8 cellular contexts compared by ENCODE assay signal in genomic region chr15:90201944-90202375, GRCh38. TPM values are rescaled to one million over a fixed set of nuclear protein-coding genes. Genes with fewer than 3 reads are reported as not detected.
DNase-seq lines count a peak whose midpoint lies in the region; ATAC-seq and TF ChIP-seq lines count a peak whose summit lies in the region.

No MANE protein-coding gene starts in this region.

- no peak for TF ChIP-seq CTCF in SU-DHL-6 (IDR thresholded peaks at IDR 0.05; ENCODE audit: insufficient read depth, low read length, poor library complexity, severe bottlenecking)
- no peak for TF ChIP-seq CTCF in foreskin keratinocyte (conservative IDR thresholded peaks at IDR 0.05)
- TF ChIP-seq CTCF in gastrocnemius medialis (IDR thresholded peaks at IDR 0.05 in 4 of 5, conservative IDR thresholded peaks at IDR 0.05 in 1 of 5) = no peak

- peak overlapping the region; percentile 68 for H3K9ac ChIP-seq in SU-DHL-6 (ENCODE audit: low read length)

- TF ChIP-seq POLR2A in gastrocnemius medialis (IDR thresholded peaks at IDR 0.05) = no peak

- H4K20me1 ChIP-seq in SU-DHL-6 (ENCODE audit: low read depth, low read length) = no peaks in the 10 kb centered on the region

- ATAC-seq in foreskin keratinocyte = peak; percentile 24
- no peak for ATAC-seq in gastrocnemius medialis
- ATAC-seq in HG02870 (IDR thresholded peaks at IDR 0.05; ENCODE audit: unreplicated experiment) = no peak

- H3K4me2 ChIP-seq in SU-DHL-6 (ENCODE audit: low read depth, low read length, poor library complexity, severe bottlenecking) = peak overlapping the region; percentile 62

- no peaks in the 10 kb centered on the region for H3K27me3 ChIP-seq in SU-DHL-6 (ENCODE audit: low read length)
- no peaks in the 10 kb centered on the region for H3K27me3 ChIP-seq in foreskin keratinocyte
- H3K27me3 ChIP-seq in gastrocnemius medialis = no peaks in the 10 kb centered on the region

- H3K4me3 ChIP-seq in SU-DHL-6 (ENCODE audit: insufficient read depth, low read length, poor library complexity, severe bottlenecking) = peak overlapping the region; percentile 77
- peak overlapping the region; percentile 62 to 91 (median 74) for H3K4me3 ChIP-seq in gastrocnemius medialis

- H3K9me2 ChIP-seq in SU-DHL-6 (replicated peaks; ENCODE audit: insufficient read depth, low read length) = no peaks in the 10 kb centered on the region

- in situ Hi-C loops in gastrocnemius medialis (cut with MboI; ENCODE audit: low sequenced_read_pairs in 4 of 4) = loop anchor here in 1 of 4 donors (25.0 kb wide), 1 partner anchor 290 kb away; the partner anchor contains the start of gene ARPIN

- no peaks in the 10 kb centered on the region for H3K79me2 ChIP-seq in SU-DHL-6 (ENCODE audit: insufficient read depth, low read length)

- H3F3A ChIP-seq in SU-DHL-6 (ENCODE audit: insufficient read depth) = peaks cover 7% of the 10 kb centered on the region; the same call in 1 of the 2 replicates

- H3K27ac ChIP-seq in SU-DHL-6 (ENCODE audit: low read depth, low read length) = no peak overlapping the region
- H3K27ac ChIP-seq in foreskin keratinocyte = peak overlapping the region; percentile 33
- H3K27ac ChIP-seq in gastrocnemius medialis = no peak overlapping the region

- H3K9me3 ChIP-seq in SU-DHL-6 (ENCODE audit: insufficient read depth, low read length) (no peaks in the 10 kb centered on the region), gastrocnemius medialis (no peaks in the 10 kb centered on the region)

- intact Hi-C loops in gastrocnemius medialis (cut with DNase I; ENCODE audit: low total_unique reads) = no loop called here

- DNase-seq in NCI-H146 (lab: John Stamatoyannopoulos, UW) (peak; percentile 17), NCI-H146 treated with DMSO at 0.1 percent for 48 hours (lab: John Stamatoyannopoulos, UW; ENCODE audit: unreplicated experiment) (no peak), foreskin keratinocyte (no peak), gastrocnemius medialis (no peak), T-helper 9 cell (no peak), middle frontal gyrus (ENCODE audit: extremely low spot score, low spot score) (no peak)

- peak overlapping the region; percentile 98 for H2AFZ ChIP-seq in SU-DHL-6 (ENCODE audit: low read depth, low read length, severe bottlenecking)

- H3K4me1 ChIP-seq in foreskin keratinocyte (peaks cover 5% of the 10 kb centered on the region), gastrocnemius medialis (peaks cover 9 to 13% of the 10 kb centered on the region in 2 donors)

- H3K36me3 ChIP-seq in SU-DHL-6 (ENCODE audit: low read length) = no peaks in the 10 kb centered on the region
- no peaks in the 10 kb centered on the region for H3K36me3 ChIP-seq in gastrocnemius medialis

RNA-seq across cellular contexts. Expression of gene SEMA4B, which starts 0.8 kb away (rescaled TPM):
- total RNA-seq in foreskin keratinocyte (49.0 and 72.5 TPM in 2 replicates), gastrocnemius medialis (10 to 100 TPM in 1 of 4 donors, 1 to 10 TPM in 3; 2.1 to 12.1 (median 6.4) TPM)
- 40.7 and 63.4 TPM in 2 replicates for polyA plus RNA-seq in foreskin keratinocyte

RNA-seq across cellular contexts. Expression of gene CIB1, which starts 31.8 kb away (rescaled TPM):
- 59.7 and 61.2 TPM in 2 replicates for total RNA-seq in foreskin keratinocyte
- 124 and 151 TPM in 2 replicates for polyA plus RNA-seq in foreskin keratinocyte
- 10 to 100 TPM; 15.5 to 43.4 (median 30.7) TPM for total RNA-seq in gastrocnemius medialis

RNA-seq across cellular contexts. Expression of gene GDPGP1, which starts 32.0 kb away (rescaled TPM):
- total RNA-seq in foreskin keratinocyte (1.3 and 2.6 TPM in 2 replicates), gastrocnemius medialis (1 to 10 TPM; 1.8 to 6.9 (median 4.3) TPM)
- polyA plus RNA-seq in foreskin keratinocyte = 0.60 and 1.1 TPM in 2 replicates

RNA-seq across cellular contexts. Expression of gene TTLL13, which starts 47.4 kb away (rescaled TPM):
- total RNA-seq in foreskin keratinocyte = 0.07 TPM in 1 of 2 replicates, not detected in the other
- not detected in 2 replicates for polyA plus RNA-seq in foreskin keratinocyte
- total RNA-seq in gastrocnemius medialis = not detected
